In genomic region chr4:780730-781492, GRCh38 we compare ENCODE assay signal across 8 cellular contexts. TPM values are rescaled to one million over a fixed set of nuclear protein-coding genes. Genes with fewer than 3 reads are reported as not detected.
DNase-seq lines count a peak whose midpoint lies in the region; ATAC-seq and TF ChIP-seq lines count a peak whose summit lies in the region.

No MANE protein-coding gene starts in this region.

- peaks cover 26% of the 10 kb centered on the region for H3K27me3 Mint-ChIP-seq in activated T-cell treated with anti-CD3 and anti-CD28 coated beads, Interleukin-2, amount 50 U/mL, for 24 hours

- H3K27me3 ChIP-seq in esophagus muscularis mucosa (peaks cover 6 to 18% (median 12%) of the 10 kb centered on the region in 4 donors), parathyroid adenoma (ENCODE audit: control insufficient read depth, insufficient read depth, low read length) (no peaks in the 10 kb centered on the region)

- no peak for TF ChIP-seq POLR2A in esophagus muscularis mucosa (IDR thresholded peaks at IDR 0.05; ENCODE audit: low read depth)

- peak overlapping the region; percentile 89 for H3K4me3 Mint-ChIP-seq in activated T-cell treated with anti-CD3 and anti-CD28 coated beads, Interleukin-2, amount 50 U/mL, for 24 hours

- H3K9me3 Mint-ChIP-seq in activated T-cell treated with anti-CD3 and anti-CD28 coated beads, Interleukin-2, amount 50 U/mL, for 24 hours, result no peaks in the 10 kb centered on the region

- H3K4me1 ChIP-seq in esophagus muscularis mucosa (peaks cover 37 to 77% (median 58%) of the 10 kb centered on the region in 4 donors), parathyroid adenoma (peaks cover 8% of the 10 kb centered on the region)

- peaks cover 52% of the 10 kb centered on the region for H3K36me3 Mint-ChIP-seq in activated T-cell treated with anti-CD3 and anti-CD28 coated beads, Interleukin-2, amount 50 U/mL, for 24 hours (ENCODE audit: low read depth)

- no peak for TF ChIP-seq EP300 in esophagus muscularis mucosa (IDR thresholded peaks at IDR 0.05)

- peak overlapping the region; percentile 76 for H3K9ac ChIP-seq in parathyroid adenoma

- intact Hi-C loops in esophagus muscularis mucosa (cut with DNase I), result no loop called here

- peaks cover 59% of the 10 kb centered on the region for H3K4me1 Mint-ChIP-seq in activated T-cell treated with anti-CD3 and anti-CD28 coated beads, Interleukin-2, amount 50 U/mL, for 24 hours (ENCODE audit: low read depth)

- TF ChIP-seq CTCF in esophagus muscularis mucosa (IDR thresholded peaks at IDR 0.05), result no peak
- no peak for TF ChIP-seq CTCF in parathyroid adenoma (IDR thresholded peaks at IDR 0.05)

- WGBS in esophagus muscularis mucosa, result 4% methylated on average over 13 of the region's 38 CpGs

- peaks cover 43% of the 10 kb centered on the region for H3K79me2 ChIP-seq in parathyroid adenoma

- H2AFZ ChIP-seq in parathyroid adenoma, result peak overlapping the region; percentile 77

- peak overlapping the region; percentile 95 for H3K27ac Mint-ChIP-seq in activated T-cell treated with anti-CD3 and anti-CD28 coated beads, Interleukin-2, amount 50 U/mL, for 24 hours

- no peak for DNase-seq in activated T-cell treated with anti-CD3 and anti-CD28 coated beads, Interleukin-2, amount 50 U/mL, for 24 hours
- DNase-seq in activated T-cell treated with anti-CD3 and anti-CD28 coated beads for 4 hours (no peak), RKO (ENCODE audit: low spot score) (peak; percentile 19), esophagus muscularis mucosa (ENCODE audit: extremely low spot score) (no peak), GM03348 (ENCODE audit: low spot score) (no peak), COLO829 (ENCODE audit: low spot score) (no peak)

- H3K4me3 ChIP-seq in esophagus muscularis mucosa, result peak overlapping the region; percentile 86 to 100 (median 94)
- H3K4me3 ChIP-seq in parathyroid adenoma (ENCODE audit: low read depth, low read length), result peak overlapping the region; percentile 86

- peak overlapping the region; percentile 67 for H3K4me2 ChIP-seq in parathyroid adenoma (ENCODE audit: low read length)

- peaks cover 8 to 42% (median 31%) of the 10 kb centered on the region in 4 donors for H3K36me3 ChIP-seq in esophagus muscularis mucosa
- H3K36me3 ChIP-seq in parathyroid adenoma (ENCODE audit: control insufficient read depth, insufficient read depth, low read length), result no peaks in the 10 kb centered on the region

- no peaks in the 10 kb centered on the region for H3K9me3 ChIP-seq in esophagus muscularis mucosa
- H3K9me3 ChIP-seq in parathyroid adenoma (ENCODE audit: control insufficient read depth, low read length), result no peaks in the 10 kb centered on the region

- ATAC-seq in GM18868 (IDR thresholded peaks at IDR 0.05; ENCODE audit: unreplicated experiment), result no peak

- peak overlapping the region; percentile 83 to 96 (median 92) for H3K27ac ChIP-seq in esophagus muscularis mucosa (replicated peaks in 1 of 4)
- peak overlapping the region; percentile 88 for H3K27ac ChIP-seq in parathyroid adenoma

RNA-seq across cellular contexts. Expression of gene CPLX1, which starts 45.0 kb away (rescaled TPM):
- 1 to 10 TPM; 1.1 to 1.6 (median 1.3) TPM for total RNA-seq in esophagus muscularis mucosa
